36 cellular contexts compared by ENCODE assay signal in the genomic region with DNA sequence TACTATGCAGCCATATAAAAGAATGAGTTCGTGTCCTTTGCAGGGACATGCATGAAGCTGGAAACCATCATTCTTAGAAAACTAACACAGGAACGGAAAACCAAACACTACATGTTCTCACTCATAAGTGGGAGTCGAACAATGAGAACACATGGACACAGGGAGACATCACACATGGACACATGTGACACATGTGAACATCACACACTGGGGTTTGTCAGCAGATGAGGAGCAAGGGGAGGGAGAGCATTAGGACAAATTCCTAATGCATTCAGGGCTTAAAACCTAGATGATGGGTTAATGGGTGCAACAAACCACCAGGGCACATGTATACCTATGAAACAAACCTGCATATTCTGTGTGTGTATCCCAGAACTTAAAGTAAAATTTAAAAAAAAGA.
"Had no signal": no experiment of that assay in that cellular context is flagged by ENCODE, and none has a peak within 500 bp of the region (broad histone marks: within the 10 kb centered on the region; RNA-seq: fewer than 3 reads in every experiment).

No MANE protein-coding gene starts in this region.

- H3K9ac ChIP-seq: KMS-11 had no signal

- DNase-seq: Karpas-422, Kasumi-1, MG63, MM.1S, MV-4-11, NCI-H1048, NCI-H1092, NCI-H1092 treated with DMSO at 0.1 percent for 48 hours, NCI-H1105, NCI-H1105 treated with DMSO at 0.1 percent for 48 hours, NCI-H1417, NCI-H1417 treated with DMSO at 0.1 percent for 48 hours, NCI-H1436, NCI-H1436 treated with DMSO at 0.1 percent for 48 hours, NCI-H146, NCI-H1694, NCI-H1694 treated with DMSO at 0.1 percent for 48 hours, NCI-H187, NCI-H187 treated with DMSO at 0.1 percent for 48 hours, NCI-H1930, NCI-H2029, NCI-H2029 treated with DMSO at 0.1 percent for 48 hours, NCI-H2081, NCI-H2081 treated with DMSO at 0.1 percent for 48 hours, NCI-H2107, NCI-H2171, NCI-H2171 treated with DMSO at 0.1 percent for 48 hours, NCI-H2227 treated with DMSO at 0.1 percent for 48 hours, NCI-H226, NCI-H345, NCI-H446, NCI-H446 treated with DMSO at 0.1 percent for 48 hours, NCI-H510A, NCI-H510A treated with DMSO at 0.1 percent for 48 hours, NCI-H524 had no signal

- H3K27me3 ChIP-seq: MG63 had no signal

- H3K4me3 ChIP-seq: MG63 had no signal

- H3K9me3 ChIP-seq: MG63 had no signal

- H3K36me3 ChIP-seq: MG63 had no signal

- H3K27ac ChIP-seq: KMS-11 had no signal

- H3K4me2 ChIP-seq: KMS-11 had no signal
